In the genomic region with DNA sequence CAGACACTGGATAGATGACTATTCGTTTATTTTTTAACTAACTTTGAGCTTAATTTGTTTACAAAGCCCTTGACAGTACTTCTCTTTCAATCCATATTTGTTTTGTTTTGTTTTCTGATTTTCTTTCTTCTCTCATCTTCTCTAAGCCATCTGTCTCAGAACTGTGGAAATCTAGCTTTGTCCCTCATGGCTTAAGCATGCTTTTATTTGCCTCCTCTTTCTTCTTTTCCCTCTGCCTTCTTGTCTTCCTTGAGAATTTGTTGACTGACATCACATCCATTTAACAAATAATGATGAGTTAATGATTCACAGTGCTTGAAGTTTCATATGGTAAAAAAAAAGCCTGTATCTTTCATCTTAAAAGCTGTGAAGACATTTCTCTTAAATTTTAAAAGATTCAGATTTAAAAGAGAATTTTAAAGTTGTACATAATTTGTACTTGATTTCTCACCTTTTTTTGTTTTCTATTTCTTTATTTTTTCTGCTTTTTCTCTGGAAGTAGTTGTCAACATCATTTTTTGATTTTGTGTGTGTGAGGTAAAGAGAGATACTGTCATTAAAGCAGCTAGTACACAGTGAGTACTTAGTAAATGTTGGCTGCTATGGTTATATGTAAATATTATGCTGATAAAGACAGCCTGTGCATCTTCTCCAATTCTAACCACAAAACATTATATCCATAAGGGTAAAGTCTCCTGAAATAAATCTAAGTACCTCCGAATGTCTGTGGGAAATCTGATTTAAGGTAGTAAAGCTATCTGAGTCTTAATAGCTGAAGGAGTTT, we compare ENCODE assay signal across 21 cellular contexts.
"Had no signal": no experiment of that assay in that cellular context is flagged by ENCODE, and none has a peak within 500 bp of the region (broad histone marks: within the 10 kb centered on the region; RNA-seq: fewer than 3 reads in every experiment).

No MANE protein-coding gene starts in this region.

- H3K27ac ChIP-seq: coronary artery, dorsolateral prefrontal cortex, left lung, parathyroid adenoma, prostate gland, right lobe of liver, testis, tibial nerve, upper lobe of right lung, vagina had no signal

- H3K4me1 ChIP-seq: left lung, parathyroid adenoma, prostate gland, right lobe of liver, testis, tibial nerve, upper lobe of right lung, vagina had no signal

- H3K36me3 ChIP-seq: left lung, prostate gland, right lobe of liver, tibial nerve, upper lobe of right lung, vagina had no signal

- ATAC-seq: left lung; right lobe of liver; stimulated activated effector memory CD8-positive, alpha-beta T cell treated with anti-CD3 and anti-CD28 coated beads, Interleukin-12 subunit alpha, Interleukin-12 subunit beta, amount 100 ng/mL, for 72 hours; upper lobe of right lung had no signal

- H3K4me3 ChIP-seq: coronary artery, dorsolateral prefrontal cortex, left lung, lung, prostate gland, right lobe of liver, testis, tibial nerve, upper lobe of right lung, vagina had no signal

- H3K27me3 ChIP-seq: dorsolateral prefrontal cortex, left lung, right lobe of liver, testis, tibial nerve, upper lobe of right lung, vagina had no signal

- H3K9me3 ChIP-seq: prostate gland, right lobe of liver, testis, upper lobe of right lung, vagina had no signal

- DNase-seq: dorsolateral prefrontal cortex; effector CD8-positive, alpha-beta T cell; foreskin melanocyte; head of caudate nucleus; hippocampal formation; islet precursor cell; left lung; mesendoderm; naive B cell; right lobe of liver; stimulated activated CD4-positive, alpha-beta T cell treated with anti-CD3 and anti-CD28 coated beads, Interleukin-4, amount 100 ng/mL, for 1 hour; stimulated activated CD8-positive, alpha-beta memory T cell treated with anti-CD3 and anti-CD28 coated beads, Interleukin-4, amount 100 ng/mL, for 48 hours; testis; upper lobe of right lung had no signal
